Comparison of ENCODE assay signal across 9 cellular contexts in the genomic region with DNA sequence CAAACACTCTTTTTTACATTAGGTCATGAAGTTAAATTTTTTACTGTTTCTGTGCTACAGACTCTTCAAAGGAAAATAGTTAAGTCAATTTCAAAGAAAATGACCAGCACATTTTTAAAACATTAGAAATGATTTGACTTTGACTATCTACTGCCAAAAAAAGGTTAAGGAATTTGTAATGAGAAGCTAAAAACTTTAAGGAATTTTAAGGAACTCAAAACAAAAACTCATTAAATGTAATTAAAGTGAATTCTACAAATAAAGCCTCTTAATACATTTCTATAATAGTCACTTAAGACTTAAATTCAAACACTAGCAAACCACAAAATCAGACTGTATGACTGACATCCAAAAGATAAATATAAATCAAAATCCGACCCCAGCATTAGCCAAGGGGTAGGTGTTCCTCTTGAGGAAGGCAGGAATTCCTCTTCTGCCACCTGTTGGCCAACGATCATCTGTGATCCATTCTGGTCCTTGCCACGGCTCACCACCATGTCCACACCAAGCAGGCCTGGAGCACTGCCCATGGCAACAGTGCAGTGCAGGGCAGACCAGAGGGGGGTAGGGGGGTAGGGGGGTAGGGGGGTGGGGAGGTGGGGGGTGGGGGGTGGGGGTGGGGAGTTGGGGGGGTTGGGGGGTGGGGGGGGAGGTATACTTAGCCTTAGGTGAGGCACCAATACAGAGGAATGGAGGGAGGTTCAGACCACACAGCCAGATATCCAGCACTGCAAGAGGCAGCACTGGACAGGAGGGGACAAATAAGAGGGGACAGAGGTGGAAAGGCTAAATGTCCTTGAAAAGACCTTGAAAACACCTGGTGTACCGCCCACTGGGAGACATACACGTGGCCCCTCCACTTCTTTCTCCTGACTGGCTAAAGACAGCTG. TPM values are rescaled to one million over a fixed set of nuclear protein-coding genes. Genes with fewer than 3 reads are reported as not detected.
DNase-seq lines count a peak whose midpoint lies in the region; ATAC-seq, FAIRE-seq and TF ChIP-seq lines count a peak whose summit lies in the region.
"Had no signal": no experiment of that assay in that cellular context is flagged by ENCODE, and none has a peak within 500 bp of the region (broad histone marks: within the 10 kb centered on the region; RNA-seq: fewer than 3 reads in every experiment).

No MANE protein-coding gene starts in this region.

- intact Hi-C loops in kidney (cut with DNase I): no loop called here

- no peaks in the 10 kb centered on the region for H3K27me3 Mint-ChIP-seq in T-helper 17 cell

- H3K27ac ChIP-seq in kidney (ENCODE audit: low read depth in 2 of 2, low read length in 2 of 2): no peak overlapping the region

- no peak overlapping the region for H3K4me3 Mint-ChIP-seq in T-helper 17 cell

- TF ChIP-seq CTCF in AG09319 (IDR thresholded peaks at IDR 0.05; ENCODE audit: low read depth, low read length) (peak; percentile 22), kidney (IDR thresholded peaks at IDR 0.05; ENCODE audit: borderline replicate concordance, extremely low read depth, insufficient read depth) (no peak)

- no peaks in the 10 kb centered on the region for H3K36me3 Mint-ChIP-seq in T-helper 17 cell (ENCODE audit: low read depth)
- H3K36me3 Mint-ChIP-seq: activated naive CD4-positive, alpha-beta T cell treated with anti-CD3 and anti-CD28 coated beads, Interleukin-2, amount 50 U/mL, for 72 hours had no signal

- DNase-seq in AG09319 (ENCODE audit: extremely low read depth, low read depth) (no peak), H4 (ENCODE audit: low spot score) (peak; percentile 44), SW480 (ENCODE audit: low spot score) (peak; percentile 9), kidney (no peak), medulla oblongata (ENCODE audit: extremely low spot score) (no peak), T-helper 17 cell (no peak), occipital lobe (lab: John Stamatoyannopoulos, UW) (no peak)
- DNase-seq in activated CD4-positive, alpha-beta T cell treated with anti-CD3 and anti-CD28 coated beads, Interleukin-2, amount 50 U/mL, for 4 hours: no peak

- H3K36me3 ChIP-seq in kidney (ENCODE audit: control insufficient read depth in 1 of 2, insufficient read depth in 2 of 2, low read length in 2 of 2): no peaks in the 10 kb centered on the region

- H3K4me1 Mint-ChIP-seq in T-helper 17 cell: no peaks in the 10 kb centered on the region

- no peak for ATAC-seq in T-helper 17 cell
- ATAC-seq: activated naive CD4-positive, alpha-beta T cell treated with anti-CD3 and anti-CD28 coated beads, Interleukin-2, amount 50 U/mL, for 72 hours had no signal

- H3K4me3 ChIP-seq in kidney (ENCODE audit: low read length in 2 of 2): no peak overlapping the region

- H3K4me1 ChIP-seq in kidney (ENCODE audit: control insufficient read depth in 1 of 2, insufficient read depth in 1 of 2, low read depth in 1 of 2, low read length in 2 of 2): no peaks in the 10 kb centered on the region

- no peak overlapping the region for H3K9ac ChIP-seq in kidney (ENCODE audit: low read length in 2 of 2)

- FAIRE-seq in kidney (lab: Jason Lieb, UNC): peak; percentile 21

- H3K27ac Mint-ChIP-seq in T-helper 17 cell: no peak overlapping the region
- H3K27ac Mint-ChIP-seq: activated naive CD4-positive, alpha-beta T cell treated with anti-CD3 and anti-CD28 coated beads, Interleukin-2, amount 50 U/mL, for 72 hours had no signal

- no peaks in the 10 kb centered on the region for H3K9me3 ChIP-seq in kidney (ENCODE audit: control insufficient read depth in 1 of 2, low read length in 2 of 2)
- no peaks in the 10 kb centered on the region for H3K9me3 ChIP-seq in T-helper 17 cell (ENCODE audit: control insufficient read depth, low read length, poor library complexity, severe bottlenecking)

RNA-seq across cellular contexts. Expression of gene XIST, which starts 2.1 kb away (rescaled TPM):
- total RNA-seq in H4 (2014; rRNA removed; shearing (Covaris generic)): not detected in 2 replicates
- 343 TPM for total RNA-seq in kidney
- not detected for polyA plus RNA-seq in kidney (ENCODE audit: insufficient read depth, low read depth, low replicate concordance)
- not detected for total RNA-seq in T-helper 17 cell
- 312 TPM for total RNA-seq in occipital lobe
- total RNA-seq: activated naive CD4-positive, alpha-beta T cell treated with anti-CD3 and anti-CD28 coated beads, Interleukin-2, amount 50 U/mL, for 72 hours had no signal

Comparison
In these comparisons a context has a peak if more than half of its experiments do, and no peak if none do; other contexts are left out.
1. DNase-seq: peak in H4 (single experiment) and SW480 (single experiment); none in AG09319 (single experiment), kidney (single experiment), medulla oblongata (single experiment), T-helper 17 cell (0 of 3), activated CD4-positive, alpha-beta T cell treated with anti-CD3 and anti-CD28 coated beads, Interleukin-2, amount 50 U/mL, for 4 hours (0 of 2) and occipital lobe (single experiment).